In genomic region chr6:116218172-116218633, GRCh38 we compare ENCODE assay signal across 8 cellular contexts. TPM values are rescaled to one million over a fixed set of nuclear protein-coding genes. Genes with fewer than 3 reads are reported as not detected.
DNase-seq lines count a peak whose midpoint lies in the region; ATAC-seq and TF ChIP-seq lines count a peak whose summit lies in the region.

No MANE protein-coding gene starts in this region.

- ATAC-seq in right cardiac atrium: no peak
- no peak for ATAC-seq in GM21381 (IDR thresholded peaks at IDR 0.05; ENCODE audit: unreplicated experiment)
- ATAC-seq in HG03571 (IDR thresholded peaks at IDR 0.05; ENCODE audit: unreplicated experiment): no peak
- ATAC-seq in HG02610 (IDR thresholded peaks at IDR 0.05; ENCODE audit: unreplicated experiment): no peak

- H3K9me3 Mint-ChIP-seq in activated naive CD4-positive, alpha-beta T cell treated with anti-CD3 and anti-CD28 coated beads for 36 hours: no peaks in the 10 kb centered on the region

- no peaks in the 10 kb centered on the region for H3K36me3 Mint-ChIP-seq in activated naive CD4-positive, alpha-beta T cell treated with anti-CD3 and anti-CD28 coated beads for 36 hours (ENCODE audit: low read depth)

- no peak overlapping the region for H3K27ac ChIP-seq in right atrium auricular region
- H3K27ac ChIP-seq in right cardiac atrium (ENCODE audit: low read length): no peak overlapping the region
- no peak overlapping the region for H3K27ac ChIP-seq in OCI-LY7 (ENCODE audit: low read depth, low read length, poor library complexity, severe bottlenecking)

- H3K27ac Mint-ChIP-seq in activated naive CD4-positive, alpha-beta T cell treated with anti-CD3 and anti-CD28 coated beads for 36 hours: no peak overlapping the region

- H3K79me2 ChIP-seq in OCI-LY7 (ENCODE audit: insufficient read depth, low read depth, low read length): no peaks in the 10 kb centered on the region

- peaks cover 0 to 20% of the 10 kb centered on the region in 2 donors for H3K4me1 ChIP-seq in right atrium auricular region
- peaks cover 3% of the 10 kb centered on the region for H3K4me1 ChIP-seq in right cardiac atrium (ENCODE audit: control insufficient read depth, insufficient read depth, low read length)
- H3K4me1 ChIP-seq in OCI-LY7 (ENCODE audit: insufficient read depth, low read length, poor library complexity, severe bottlenecking): no peaks in the 10 kb centered on the region

- WGBS in right cardiac atrium: 38% methylated on average over 3 of the region's 3 CpGs

- H3K36me3 ChIP-seq in right atrium auricular region (peaks cover 7% of the 10 kb centered on the region), OCI-LY7 (ENCODE audit: insufficient read depth, low read length) (no peaks in the 10 kb centered on the region)

- DNase-seq in right atrium auricular region (ENCODE audit: low spot score): no peak
- DNase-seq in right cardiac atrium: no peak
- DNase-seq in OCI-LY7 (ENCODE audit: low spot score): peak; percentile 33
- peak; percentile 45 for DNase-seq in fibroblast of pulmonary artery (ENCODE audit: low read depth)
- no peak for DNase-seq in activated naive CD4-positive, alpha-beta T cell treated with anti-CD3 and anti-CD28 coated beads for 36 hours

- H2AFZ ChIP-seq in OCI-LY7 (ENCODE audit: low read length): no peak overlapping the region

- TF ChIP-seq CTCF in right atrium auricular region (IDR thresholded peaks at IDR 0.05) (peak; percentile 38 to 69), OCI-LY7 (conservative IDR thresholded peaks at IDR 0.05; ENCODE audit: low read length) (peak; percentile 89), fibroblast of pulmonary artery (IDR thresholded peaks at IDR 0.05; ENCODE audit: low read length, missing control alignments) (peak; percentile 37)

- H3K4me3 Mint-ChIP-seq in activated naive CD4-positive, alpha-beta T cell treated with anti-CD3 and anti-CD28 coated beads for 36 hours: no peak overlapping the region

- H3K9me3 ChIP-seq in right atrium auricular region (no peaks in the 10 kb centered on the region), right cardiac atrium (ENCODE audit: control insufficient read depth, low read length) (no peaks in the 10 kb centered on the region), OCI-LY7 (ENCODE audit: low read length) (no peaks in the 10 kb centered on the region)

- H3K4me3 ChIP-seq in right atrium auricular region: no peak overlapping the region
- H3K4me3 ChIP-seq in right cardiac atrium (ENCODE audit: low read length): no peak overlapping the region
- H3K4me3 ChIP-seq in OCI-LY7 (ENCODE audit: low read depth, low read length, poor library complexity, severe bottlenecking): no peak overlapping the region
- no peak overlapping the region for H3K4me3 ChIP-seq in fibroblast of pulmonary artery (replicated peaks; ENCODE audit: low read depth, low read length)

- H3K27me3 ChIP-seq in right atrium auricular region: no peaks in the 10 kb centered on the region
- H3K27me3 ChIP-seq in right cardiac atrium (ENCODE audit: control insufficient read depth, insufficient read depth): no peaks in the 10 kb centered on the region

- H3K27me3 Mint-ChIP-seq in activated naive CD4-positive, alpha-beta T cell treated with anti-CD3 and anti-CD28 coated beads for 36 hours (ENCODE audit: low read depth): no peaks in the 10 kb centered on the region

- peaks cover 4% of the 10 kb centered on the region for H3K4me1 Mint-ChIP-seq in activated naive CD4-positive, alpha-beta T cell treated with anti-CD3 and anti-CD28 coated beads for 36 hours (ENCODE audit: low read depth)

- no TSS peak for BruUV-seq in OCI-LY7 (replicated peaks; lab: Mats Ljungman, UMichigan)

- H4K20me1 ChIP-seq in OCI-LY7 (ENCODE audit: insufficient read depth, low read length): no peaks in the 10 kb centered on the region

- intact Hi-C loops in right cardiac atrium (cut with DNase I) (loop anchor here in 1 of 4 donors (5.0 kb wide), 1 partner anchor 44 kb away; no protein-coding TSS in a partner anchor), OCI-LY7 (cut with micrococcal nuclease; ENCODE audit: unreplicated experiment) (loop anchor here (2.0 kb wide), 1 partner anchor 343 kb away; no protein-coding TSS in a partner anchor)
- intact Hi-C loops in activated naive CD4-positive, alpha-beta T cell treated with anti-CD3 and anti-CD28 coated beads for 36 hours (cut with micrococcal nuclease): loop anchor here (1.0 to 5.0 kb wide), 3 partner anchors 153 to 343 kb away; partner anchors contain the start of gene DSE

- H3K9me2 ChIP-seq in OCI-LY7 (ENCODE audit: insufficient read depth, low read length): no peaks in the 10 kb centered on the region

- CTCF ChIA-PET in OCI-LY7 (lab: Charles Lee; ENCODE audit: unreplicated experiment): interaction anchor here (1.5 kb wide), 2 partner anchors 15 to 354 kb away, joined by 3 read pairs; no protein-coding TSS in a partner anchor
- CTCF ChIA-PET in activated naive CD4-positive, alpha-beta T cell treated with anti-CD3 and anti-CD28 coated beads for 36 hours (lab: Charles Lee): interaction anchor here (0.6 to 2.8 kb wide), 12 partner anchors 10 to 577 kb away, joined by 3 to 18 read pairs (median 4); no protein-coding TSS in a partner anchor

- POLR2A ChIA-PET in OCI-LY7 (lab: Charles Lee): interaction anchor here (0.6 to 2.0 kb wide), 4 partner anchors 10 to 419 kb away, joined by 3 to 4 read pairs (median 3); no protein-coding TSS in a partner anchor

- no peak overlapping the region for H3K4me2 ChIP-seq in OCI-LY7 (ENCODE audit: low read length)

RNA-seq across cellular contexts. Expression of gene TSPYL4, which starts 35.7 kb away (rescaled TPM):
- total RNA-seq in right atrium auricular region (10 to 100 TPM; 29.2 to 34.5 TPM), right cardiac atrium (10 to 100 TPM; 38.6 to 43.6 (median 41.9) TPM), OCI-LY7 (2022) (16.2 and 17.6 TPM in 2 replicates)
- polyA plus RNA-seq in right cardiac atrium: 21.4 TPM
- total RNA-seq in OCI-LY7 (2014; rRNA removed; shearing (Covaris generic)): 12.6 and 14.8 TPM in 2 replicates
- total RNA-seq in activated naive CD4-positive, alpha-beta T cell treated with anti-CD3 and anti-CD28 coated beads for 36 hours: 1 to 10 TPM; 7.8 to 8.0 TPM

Comparison
In these comparisons a context has a peak if more than half of its experiments do, and no peak if none do; other contexts are left out.
1. DNase-seq: peak in OCI-LY7 (single experiment) and fibroblast of pulmonary artery (single experiment); none in right atrium auricular region (single experiment), right cardiac atrium (0 of 3) and activated naive CD4-positive, alpha-beta T cell treated with anti-CD3 and anti-CD28 coated beads for 36 hours (single experiment).
2. CTCF ChIP-seq: peak in every context shown above with its lines; median percentile 89 in OCI-LY7; 54 in right atrium auricular region; 37 in fibroblast of pulmonary artery.